8 cellular contexts compared by ENCODE assay signal in the genomic region with DNA sequence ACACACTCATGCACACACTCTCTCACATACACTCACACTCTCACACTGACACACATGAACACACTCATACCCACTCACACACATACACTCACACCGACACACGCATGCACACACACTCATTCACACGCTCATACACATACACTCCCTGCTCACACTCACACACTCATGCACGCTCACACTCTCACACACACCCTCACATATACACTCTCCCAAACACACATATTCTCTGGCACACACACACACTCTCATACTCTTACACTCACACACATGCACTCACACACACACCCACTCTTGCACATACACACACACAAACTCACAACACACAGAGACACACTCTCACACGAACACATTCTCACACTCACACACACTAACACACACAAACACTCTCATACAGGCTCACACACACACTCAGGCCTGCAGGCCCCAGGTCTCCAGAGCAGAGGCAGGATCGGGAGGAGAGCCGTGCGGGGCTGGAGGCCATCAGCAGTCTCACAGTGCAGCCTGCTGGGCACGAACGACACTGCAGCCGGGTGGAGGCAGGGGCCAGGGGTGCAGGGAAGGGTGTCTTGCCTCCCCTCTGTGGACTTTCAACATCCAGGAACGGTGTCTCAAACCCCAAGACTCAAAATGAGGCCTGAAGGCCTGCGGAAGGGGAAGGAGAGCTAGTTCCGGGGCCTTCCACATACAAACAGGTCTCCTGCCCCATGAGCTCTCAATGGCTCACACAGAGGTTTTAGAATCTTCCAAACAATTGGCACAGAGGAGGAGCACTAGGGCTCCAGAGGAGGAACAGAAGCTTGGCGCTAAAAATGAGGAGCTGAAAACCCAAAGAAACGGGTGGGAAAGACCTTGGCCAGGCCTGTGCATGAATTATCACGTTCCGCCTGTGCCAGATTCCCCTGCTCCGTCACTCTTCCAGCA.
A peak's percentile ranks its signal among the peaks of the same experiment; 100 is the strongest.
DNase-seq lines count a peak whose midpoint lies in the region; ATAC-seq and TF ChIP-seq lines count a peak whose summit lies in the region.

No MANE protein-coding gene starts in this region.

- H3K4me3 Mint-ChIP-seq in HFFc6: no peak overlapping the region
- H3K4me3 Mint-ChIP-seq in activated naive CD8-positive, alpha-beta T cell treated with anti-CD3 and anti-CD28 coated beads, Interleukin-2, amount 10 ng/mL, durations not matched to agents 7 days and 5 days: no peak overlapping the region

- POLR2A ChIA-PET in activated naive CD8-positive, alpha-beta T cell treated with anti-CD3 and anti-CD28 coated beads, Interleukin-2, amount 10 ng/mL, durations not matched to agents 7 days and 5 days (lab: Charles Lee): no interaction called here

- peak; percentile 85 for DNase-seq in D341Med (ENCODE audit: low spot score)
- DNase-seq in HFFc6: no peak
- DNase-seq in activated naive CD8-positive, alpha-beta T cell treated with anti-CD3 and anti-CD28 coated beads, Interleukin-2, amount 10 ng/mL, durations not matched to agents 7 days and 5 days: peak; percentile 31
- DNase-seq in left lobe of liver (ENCODE audit: low spot score): no peak
- DNase-seq in SW 1271 (lab: John Stamatoyannopoulos, UW): no peak
- DNase-seq in putamen (ENCODE audit: low spot score): no peak

- peak; percentile 47 for ATAC-seq in activated naive CD8-positive, alpha-beta T cell treated with anti-CD3 and anti-CD28 coated beads, Interleukin-2, amount 10 ng/mL, durations not matched to agents 7 days and 5 days (ENCODE audit: low read depth)
- peak; percentile 63 for ATAC-seq in left lobe of liver
- no peak for ATAC-seq in GM19395 (IDR thresholded peaks at IDR 0.05; ENCODE audit: unreplicated experiment)
- ATAC-seq in HG02759 (IDR thresholded peaks at IDR 0.05; ENCODE audit: unreplicated experiment): no peak

- peak; percentile 76 for TF ChIP-seq CTCF in HFFc6 (IDR thresholded peaks at IDR 0.05)

- H3K9me3 Mint-ChIP-seq in HFFc6: no peaks in the 10 kb centered on the region
- no peaks in the 10 kb centered on the region for H3K9me3 Mint-ChIP-seq in activated naive CD8-positive, alpha-beta T cell treated with anti-CD3 and anti-CD28 coated beads, Interleukin-2, amount 10 ng/mL, durations not matched to agents 7 days and 5 days

- H3K27ac Mint-ChIP-seq in HFFc6: no peak overlapping the region
- no peak overlapping the region for H3K27ac Mint-ChIP-seq in activated naive CD8-positive, alpha-beta T cell treated with anti-CD3 and anti-CD28 coated beads, Interleukin-2, amount 10 ng/mL, durations not matched to agents 7 days and 5 days

- peaks cover 13% of the 10 kb centered on the region for H3K27me3 Mint-ChIP-seq in HFFc6 (ENCODE audit: insufficient read depth)
- H3K27me3 Mint-ChIP-seq in activated naive CD8-positive, alpha-beta T cell treated with anti-CD3 and anti-CD28 coated beads, Interleukin-2, amount 10 ng/mL, durations not matched to agents 7 days and 5 days: peaks cover 3% of the 10 kb centered on the region

- no peaks in the 10 kb centered on the region for H3K36me3 Mint-ChIP-seq in HFFc6 (ENCODE audit: low read depth)
- no peaks in the 10 kb centered on the region for H3K36me3 Mint-ChIP-seq in activated naive CD8-positive, alpha-beta T cell treated with anti-CD3 and anti-CD28 coated beads, Interleukin-2, amount 10 ng/mL, durations not matched to agents 7 days and 5 days

- H3K4me1 Mint-ChIP-seq in HFFc6 (ENCODE audit: low read depth): no peaks in the 10 kb centered on the region
- no peaks in the 10 kb centered on the region for H3K4me1 Mint-ChIP-seq in activated naive CD8-positive, alpha-beta T cell treated with anti-CD3 and anti-CD28 coated beads, Interleukin-2, amount 10 ng/mL, durations not matched to agents 7 days and 5 days

Comparison
In these comparisons a context has a peak if more than half of its experiments do, and no peak if none do; other contexts are left out.
1. DNase-seq: peak in D341Med (single experiment) and activated naive CD8-positive, alpha-beta T cell treated with anti-CD3 and anti-CD28 coated beads, Interleukin-2, amount 10 ng/mL, durations not matched to agents 7 days and 5 days (single experiment); none in HFFc6 (single experiment), left lobe of liver (single experiment), SW 1271 (0 of 2) and putamen (single experiment).
2. ATAC-seq: peak in activated naive CD8-positive, alpha-beta T cell treated with anti-CD3 and anti-CD28 coated beads, Interleukin-2, amount 10 ng/mL, durations not matched to agents 7 days and 5 days (single experiment) and left lobe of liver (single experiment); none in GM19395 (single experiment) and HG02759 (single experiment).